ENCODE assay signal across 2 cellular contexts in genomic region chr7:148877517-148877916, GRCh38.
TF ChIP-seq lines count a peak whose summit lies in the region.

No MANE protein-coding gene starts in this region.

TF ChIP-seq in GM12878, 131 proteins besides CTCF, POLR2A, EP300 and RAD21:
- TF ChIP-seq MLLT1 (IDR thresholded peaks at IDR 0.05) (no peak), FOS (IDR thresholded peaks at IDR 0.05; ENCODE audit: borderline replicate concordance, extremely low read depth, insufficient read length) (no peak), NR2C1 (IDR thresholded peaks at IDR 0.05) (no peak), JUNB (IDR thresholded peaks at IDR 0.05) (no peak), ESRRA (IDR thresholded peaks at IDR 0.05; ENCODE audit: low read length) (no peak), ASH2L (IDR thresholded peaks at IDR 0.05; ENCODE audit: borderline replicate concordance, low read depth) (no peak), ZNF687 (IDR thresholded peaks at IDR 0.05) (no peak), NRF1 (conservative IDR thresholded peaks at IDR 0.05; ENCODE audit: low read depth, low read length) (no peak), HSF1 (IDR thresholded peaks at IDR 0.05; ENCODE audit: low read depth, low read length) (no peak), NFIC (IDR thresholded peaks at IDR 0.05; ENCODE audit: low read depth, low read length) (no peak), BRCA1 (IDR thresholded peaks at IDR 0.05; ENCODE audit: low read depth, low read length) (no peak), SIN3A (IDR thresholded peaks at IDR 0.05; ENCODE audit: low read depth, low read length) (no peak), BCL3 (IDR thresholded peaks at IDR 0.05; ENCODE audit: borderline replicate concordance, insufficient read depth, low read depth, low read length, poor library complexity, severe bottlenecking) (no peak), ETV6 (conservative IDR thresholded peaks at IDR 0.05 in 1 of 2, IDR thresholded peaks at IDR 0.05 in 1 of 2; ENCODE audit: borderline replicate concordance in 1 of 2, low read depth in 1 of 2) (no peak), NFYA (IDR thresholded peaks at IDR 0.05; ENCODE audit: borderline replicate concordance, low read depth, low read length) (no peak), IRF5 (IDR thresholded peaks at IDR 0.05; ENCODE audit: borderline replicate concordance) (no peak), TBL1XR1 (IDR thresholded peaks at IDR 0.05; ENCODE audit: low read depth, low read length) (no peak), CHD1 (IDR thresholded peaks at IDR 0.05; ENCODE audit: low read depth, low read length) (no peak)

TF ChIP-seq in GM23338, 12 proteins besides CTCF, POLR2A, EP300 and RAD21:
- TF ChIP-seq JUNB (IDR thresholded peaks at IDR 0.05; ENCODE audit: unreplicated experiment) (no peak), CREB1 (CRISPR knock-in tag; IDR thresholded peaks at IDR 0.05; ENCODE audit: low read depth) (no peak), ZNF462 (CRISPR knock-in tag; IDR thresholded peaks at IDR 0.05) (no peak), REST (IDR thresholded peaks at IDR 0.05; ENCODE audit: unreplicated experiment) (no peak), STAT1 (IDR thresholded peaks at IDR 0.05; ENCODE audit: unreplicated experiment) (no peak), ETS1 (IDR thresholded peaks at IDR 0.05) (no peak), ZNF114 (CRISPR knock-in tag; IDR thresholded peaks at IDR 0.05) (no peak), ZNF331 (CRISPR knock-in tag; IDR thresholded peaks at IDR 0.05; ENCODE audit: low read depth) (no peak), NANOG (IDR thresholded peaks at IDR 0.05; ENCODE audit: borderline replicate concordance) (no peak), EZH2 (IDR thresholded peaks at IDR 0.05; ENCODE audit: low read depth, unreplicated experiment) (no peak), POLR2AphosphoS5 (IDR thresholded peaks at IDR 0.05; ENCODE audit: low read depth) (no peak)
TF ChIP-seq in GM23338: peak in this region for 0.
